In genomic region chr20:37244572-37244957, GRCh38 we compare ENCODE assay signal across 18 cellular contexts. TPM values are rescaled to one million over a fixed set of nuclear protein-coding genes. Genes with fewer than 3 reads are reported as not detected.
"Had no signal": no experiment of that assay in that cellular context is flagged by ENCODE, and none has a peak within 500 bp of the region (broad histone marks: within the 10 kb centered on the region; RNA-seq: fewer than 3 reads in every experiment).

No MANE protein-coding gene starts in this region.

- DNase-seq: activated CD4-positive, alpha-beta memory T cell treated with anti-CD3 and anti-CD28 coated beads, Interleukin-2, amount 10 ng/mL, durations not matched to agents 7 days and 5 days; activated CD4-positive, alpha-beta T cell treated with anti-CD3 and anti-CD28 coated beads for 36 hours; activated gamma-delta T cell treated with Interleukin-2 at 50 U/mL for 16 hours; activated naive CD8-positive, alpha-beta T cell treated with anti-CD3 and anti-CD28 coated beads for 36 hours; activated T-cell treated with anti-CD3 and anti-CD28 coated beads, Interleukin-2, amount 50 U/mL, for 72 hours; esophagus squamous epithelium; mesenchymal stem cell; stimulated activated CD4-positive, alpha-beta T cell treated with anti-CD3 and anti-CD28 coated beads, Interleukin-15, amount 100 ng/mL, for 24 hours; stimulated activated CD4-positive, alpha-beta T cell treated with anti-CD3 and anti-CD28 coated beads, Interleukin-4, amount 100 ng/mL, for 24 hours; T-helper 9 cell had no signal

- H3K4me3 ChIP-seq: esophagus squamous epithelium, pancreas, stomach had no signal

- H3K4me1 ChIP-seq: pancreas had no signal

- H3K27ac ChIP-seq: esophagus squamous epithelium, pancreas had no signal

- H3K4me3 Mint-ChIP-seq: activated CD4-positive, alpha-beta memory T cell treated with anti-CD3 and anti-CD28 coated beads, Interleukin-2, amount 10 ng/mL, durations not matched to agents 7 days and 5 days; activated CD4-positive, alpha-beta T cell treated with anti-CD3 and anti-CD28 coated beads for 36 hours; activated naive CD8-positive, alpha-beta T cell treated with anti-CD3 and anti-CD28 coated beads for 36 hours; activated T-cell treated with anti-CD3 and anti-CD28 coated beads, Interleukin-2, amount 50 U/mL, for 72 hours; nephron had no signal

- H3K27me3 ChIP-seq: esophagus squamous epithelium, pancreas, stomach had no signal

- H3K27ac Mint-ChIP-seq: activated CD4-positive, alpha-beta memory T cell treated with anti-CD3 and anti-CD28 coated beads, Interleukin-2, amount 10 ng/mL, durations not matched to agents 7 days and 5 days; activated CD4-positive, alpha-beta T cell treated with anti-CD3 and anti-CD28 coated beads for 36 hours; activated naive CD8-positive, alpha-beta T cell treated with anti-CD3 and anti-CD28 coated beads for 36 hours; activated T-cell treated with anti-CD3 and anti-CD28 coated beads, Interleukin-2, amount 50 U/mL, for 72 hours had no signal

- ATAC-seq: activated CD4-positive, alpha-beta T cell treated with anti-CD3 and anti-CD28 coated beads for 36 hours; activated T-cell treated with anti-CD3 and anti-CD28 coated beads, Interleukin-2, amount 50 U/mL, for 72 hours had no signal

- H3K9me3 Mint-ChIP-seq: activated CD4-positive, alpha-beta memory T cell treated with anti-CD3 and anti-CD28 coated beads, Interleukin-2, amount 10 ng/mL, durations not matched to agents 7 days and 5 days; activated naive CD8-positive, alpha-beta T cell treated with anti-CD3 and anti-CD28 coated beads for 36 hours; activated T-cell treated with anti-CD3 and anti-CD28 coated beads, Interleukin-2, amount 50 U/mL, for 72 hours; nephron had no signal

- H3K9me3 ChIP-seq: esophagus squamous epithelium, pancreas, stomach had no signal

- H3K27me3 Mint-ChIP-seq: activated CD4-positive, alpha-beta memory T cell treated with anti-CD3 and anti-CD28 coated beads, Interleukin-2, amount 10 ng/mL, durations not matched to agents 7 days and 5 days; activated CD4-positive, alpha-beta T cell treated with anti-CD3 and anti-CD28 coated beads for 36 hours; activated naive CD8-positive, alpha-beta T cell treated with anti-CD3 and anti-CD28 coated beads for 36 hours had no signal

- H3K4me1 Mint-ChIP-seq: activated CD4-positive, alpha-beta memory T cell treated with anti-CD3 and anti-CD28 coated beads, Interleukin-2, amount 10 ng/mL, durations not matched to agents 7 days and 5 days; activated CD4-positive, alpha-beta T cell treated with anti-CD3 and anti-CD28 coated beads for 36 hours; activated naive CD8-positive, alpha-beta T cell treated with anti-CD3 and anti-CD28 coated beads for 36 hours had no signal

RNA-seq across cellular contexts. Expression of gene GHRH, which starts 17.0 kb away (rescaled TPM):
- total RNA-seq: activated CD4-positive, alpha-beta memory T cell treated with anti-CD3 and anti-CD28 coated beads, Interleukin-2, amount 10 ng/mL, durations not matched to agents 7 days and 5 days; activated CD4-positive, alpha-beta T cell treated with anti-CD3 and anti-CD28 coated beads for 36 hours; activated naive CD8-positive, alpha-beta T cell treated with anti-CD3 and anti-CD28 coated beads for 36 hours; activated T-cell treated with anti-CD3 and anti-CD28 coated beads, Interleukin-2, amount 50 U/mL, for 72 hours; aorta; bronchial epithelial cell; esophagus squamous epithelium; left ventricle myocardium superior; pancreas; renal cortical epithelial cell; skeletal muscle tissue; stomach had no signal
- polyA plus RNA-seq: aorta, stomach had no signal
